1 cellular context compared by ENCODE assay signal in the genomic region with DNA sequence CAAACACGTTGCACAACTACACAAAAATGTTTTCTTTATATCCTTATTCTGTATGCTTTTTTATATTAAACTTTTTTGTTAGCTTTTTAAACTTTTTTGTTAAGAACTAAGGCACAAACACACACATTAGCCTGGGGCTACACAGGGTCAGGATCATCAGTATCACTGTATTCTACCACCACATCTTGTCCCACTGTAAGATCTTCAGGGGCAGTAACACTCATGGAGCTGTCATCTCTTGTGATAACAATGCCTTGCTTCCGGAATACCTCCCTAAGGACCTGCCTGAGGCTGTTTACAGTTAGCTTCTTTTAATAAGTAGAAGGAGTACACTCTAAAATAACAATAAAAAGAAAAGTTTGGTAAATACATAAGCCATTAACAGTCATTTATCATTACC.
TF ChIP-seq lines count a peak whose summit lies in the region.

No MANE protein-coding gene starts in this region.

TF ChIP-seq in HepG2, 621 proteins besides CTCF, POLR2A, EP300 and RAD21 (continued from another document):
- TF ChIP-seq, protein P1, sequence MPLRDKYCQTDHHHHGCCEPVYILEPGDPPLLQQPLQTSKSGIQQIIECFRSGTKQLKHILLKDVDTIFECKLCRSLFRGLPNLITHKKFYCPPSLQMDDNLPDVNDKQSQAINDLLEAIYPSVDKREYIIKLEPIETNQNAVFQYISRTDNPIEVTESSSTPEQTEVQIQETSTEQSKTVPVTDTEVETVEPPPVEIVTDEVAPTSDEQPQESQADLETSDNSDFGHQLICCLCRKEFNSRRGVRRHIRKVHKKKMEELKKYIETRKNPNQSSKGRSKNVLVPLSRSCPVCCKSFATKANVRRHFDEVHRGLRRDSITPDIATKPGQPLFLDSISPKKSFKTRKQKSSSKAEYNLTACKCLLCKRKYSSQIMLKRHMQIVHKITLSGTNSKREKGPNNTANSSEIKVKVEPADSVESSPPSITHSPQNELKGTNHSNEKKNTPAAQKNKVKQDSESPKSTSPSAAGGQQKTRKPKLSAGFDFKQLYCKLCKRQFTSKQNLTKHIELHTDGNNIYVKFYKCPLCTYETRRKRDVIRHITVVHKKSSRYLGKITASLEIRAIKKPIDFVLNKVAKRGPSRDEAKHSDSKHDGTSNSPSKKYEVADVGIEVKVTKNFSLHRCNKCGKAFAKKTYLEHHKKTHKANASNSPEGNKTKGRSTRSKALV (CRISPR knock-in tag; IDR thresholded peaks at IDR 0.05), result no peak
